Comparison of ENCODE assay signal across 25 cellular contexts in genomic region chr15:69579950-69580618, GRCh38.
A peak's percentile ranks its signal among the peaks of the same experiment; 100 is the strongest.
DNase-seq lines count a peak whose midpoint lies in the region; ATAC-seq and TF ChIP-seq lines count a peak whose summit lies in the region.
"Had no signal": no experiment of that assay in that cellular context is flagged by ENCODE, and none has a peak within 500 bp of the region (broad histone marks: within the 10 kb centered on the region; RNA-seq: fewer than 3 reads in every experiment).

No MANE protein-coding gene starts in this region.

- no peaks in the 10 kb centered on the region for H4K20me1 ChIP-seq in PC-3 (ENCODE audit: low read length)
- no peaks in the 10 kb centered on the region for H4K20me1 ChIP-seq in hepatocyte (ENCODE audit: insufficient read depth, poor library complexity, severe bottlenecking)

- no peaks in the 10 kb centered on the region for H3K36me3 ChIP-seq in PC-3 (ENCODE audit: low read depth, low read length)
- no peaks in the 10 kb centered on the region for H3K36me3 ChIP-seq in hepatocyte (replicated peaks; ENCODE audit: insufficient read depth, low read depth)
- no peaks in the 10 kb centered on the region for H3K36me3 ChIP-seq in CD4-positive, alpha-beta memory T cell (ENCODE audit: insufficient read depth, low read length)
- H3K36me3 ChIP-seq: BLaER1 had no signal

- peak overlapping the region; percentile 64 for H3K4me2 ChIP-seq in PC-3 (ENCODE audit: low read length)
- no peak overlapping the region for H3K4me2 ChIP-seq in hepatocyte

- no peaks in the 10 kb centered on the region for H3F3A ChIP-seq in PC-3 (ENCODE audit: low read length, unreplicated experiment)

- H3K9me3 Mint-ChIP-seq in neural crest cell, result no peaks in the 10 kb centered on the region
- no peaks in the 10 kb centered on the region for H3K9me3 Mint-ChIP-seq in CD4-positive, alpha-beta memory T cell
- H3K9me3 Mint-ChIP-seq: CD8-positive, alpha-beta T cell; HFFc6 had no signal

- H3K9ac ChIP-seq in PC-3 (ENCODE audit: low read length), result peak overlapping the region; percentile 56; the same call in 1 of the 2 replicates
- H3K9ac ChIP-seq: BLaER1, GM23248 had no signal

- ATAC-seq in PC-3 (no peak), GM21825 (IDR thresholded peaks at IDR 0.05; ENCODE audit: unreplicated experiment) (no peak)
- ATAC-seq: CD8-positive, alpha-beta T cell had no signal

- CTCF ChIA-PET in PC-3 (lab: Charles Lee), result no interaction called here
- CTCF ChIA-PET in CD4-positive, alpha-beta memory T cell (lab: Charles Lee; ENCODE audit: partially characterized antibody), result interaction anchor here (1.1 kb wide), 1 partner anchor 882 kb away, joined by 3 read pairs; no protein-coding TSS in a partner anchor

- H3K4me1 ChIP-seq in PC-3 (ENCODE audit: insufficient read depth, low read length) (peaks cover 40% of the 10 kb centered on the region), hepatocyte (ENCODE audit: insufficient read depth) (no peaks in the 10 kb centered on the region)
- peaks cover 17% of the 10 kb centered on the region for H3K4me1 ChIP-seq in CD4-positive, alpha-beta memory T cell (ENCODE audit: insufficient read depth, low read length)

- peak overlapping the region; percentile 90 for H3K27ac ChIP-seq in PC-3 (ENCODE audit: low read length)
- H3K27ac ChIP-seq in hepatocyte, result no peak overlapping the region
- no peak overlapping the region for H3K27ac ChIP-seq in substantia nigra (ENCODE audit: low read depth, low read length, poor library complexity, severe bottlenecking)
- no peak overlapping the region for H3K27ac ChIP-seq in CD4-positive, alpha-beta memory T cell (ENCODE audit: low read depth, low read length)
- H3K27ac ChIP-seq: BLaER1, GM23248 had no signal

- H3K79me2 ChIP-seq in PC-3 (ENCODE audit: low read length), result no peaks in the 10 kb centered on the region
- no peaks in the 10 kb centered on the region for H3K79me2 ChIP-seq in hepatocyte

- H3K9me2 ChIP-seq in PC-3 (replicated peaks; ENCODE audit: low read length), result no peaks in the 10 kb centered on the region
- no peaks in the 10 kb centered on the region for H3K9me2 ChIP-seq in hepatocyte (replicated peaks; ENCODE audit: insufficient read depth)

- peak overlapping the region; percentile 69 for H3K27ac Mint-ChIP-seq in neural crest cell (ENCODE audit: unreplicated experiment)
- H3K27ac Mint-ChIP-seq in CD4-positive, alpha-beta memory T cell, result no peak overlapping the region
- H3K27ac Mint-ChIP-seq: CD8-positive, alpha-beta T cell; H9; HFFc6 had no signal

- H3K27me3 ChIP-seq in PC-3 (ENCODE audit: low read length) (no peaks in the 10 kb centered on the region), hepatocyte (no peaks in the 10 kb centered on the region)
- H3K27me3 ChIP-seq in CD4-positive, alpha-beta memory T cell (ENCODE audit: insufficient read depth, low read length), result no peaks in the 10 kb centered on the region

- no peak for DNase-seq in PC-3
- DNase-seq in hepatocyte (ENCODE audit: low spot score), result peak; percentile 48
- no peak for DNase-seq in neural crest cell (ENCODE audit: low read depth, low spot score)
- no peak for DNase-seq in substantia nigra (lab: John Stamatoyannopoulos, UW)
- DNase-seq in GM20000 (ENCODE audit: low spot score), result no peak
- DNase-seq in CD4-positive, alpha-beta memory T cell, result no peak
- DNase-seq: ACHN; Calu3; CD8-positive, alpha-beta T cell; DMS153; GDM1; GM23248; H9; HFFc6; Karpas-422; MV-4-11; NCI-H1694; NCI-H2081; NCI-H2171; NCI-H345; NCI-H524; NCI-H774; Right ventricle myocardium superior had no signal

- intact Hi-C loops in PC-3 (cut with micrococcal nuclease), result loop anchor here (1.0 to 5.0 kb wide), 4 partner anchors 14 to 517 kb away; partner anchors contain the start of gene TLE3
- intact Hi-C loops in CD4-positive, alpha-beta memory T cell (cut with micrococcal nuclease), result loop anchor here (5.0 kb wide), 2 partner anchors 132 to 632 kb away; no protein-coding TSS in a partner anchor

- 74% methylated on average over 7 of the region's 7 CpGs for WGBS in hepatocyte (ENCODE audit: low lambda C conversion rate, missing lambda C conversion rate)

- no peak overlapping the region for H3K4me3 Mint-ChIP-seq in neural crest cell
- H3K4me3 Mint-ChIP-seq in CD4-positive, alpha-beta memory T cell, result no peak overlapping the region
- H3K4me3 Mint-ChIP-seq: CD8-positive, alpha-beta T cell; H9; HFFc6 had no signal

- H2AFZ ChIP-seq in PC-3 (ENCODE audit: low read length) (no peak overlapping the region), hepatocyte (no peak overlapping the region)
- H2AFZ ChIP-seq: GM23248 had no signal

- peaks cover 34% of the 10 kb centered on the region for H3K4me1 Mint-ChIP-seq in neural crest cell
- H3K4me1 Mint-ChIP-seq in CD4-positive, alpha-beta memory T cell, result peaks cover 10 to 25% (median 19%) of the 10 kb centered on the region in 4 donors

- H3K36me3 Mint-ChIP-seq in neural crest cell (ENCODE audit: low read depth), result no peaks in the 10 kb centered on the region
- no peaks in the 10 kb centered on the region for H3K36me3 Mint-ChIP-seq in CD4-positive, alpha-beta memory T cell
- H3K36me3 Mint-ChIP-seq: CD8-positive, alpha-beta T cell had no signal

- H3K4me3 ChIP-seq in PC-3 (ENCODE audit: low read length) (no peak overlapping the region), hepatocyte (no peak overlapping the region)
- no peak overlapping the region for H3K4me3 ChIP-seq in CD4-positive, alpha-beta memory T cell (ENCODE audit: low read length in 2 of 2)
- H3K4me3 ChIP-seq: BLaER1, GM23248 had no signal

- H3K27me3 Mint-ChIP-seq in neural crest cell (ENCODE audit: low read depth), result peaks cover 45% of the 10 kb centered on the region
- H3K27me3 Mint-ChIP-seq in CD4-positive, alpha-beta memory T cell, result no peaks in the 10 kb centered on the region

- POLR2A ChIA-PET in PC-3 (lab: Charles Lee; ENCODE audit: unreplicated experiment), result no interaction called here
- POLR2A ChIA-PET in CD4-positive, alpha-beta memory T cell (lab: Charles Lee; ENCODE audit: partially characterized antibody), result no interaction called here

- H3K9me3 ChIP-seq in PC-3 (ENCODE audit: low read length), result no peaks in the 10 kb centered on the region
- H3K9me3 ChIP-seq in hepatocyte (ENCODE audit: low read depth), result no peaks in the 10 kb centered on the region
- H3K9me3 ChIP-seq in CD4-positive, alpha-beta memory T cell (ENCODE audit: control insufficient read depth in 1 of 2, low read length in 2 of 2), result no peaks in the 10 kb centered on the region

- no TSS peak for BruUV-seq in PC-3 (replicated peaks; lab: Mats Ljungman, UMichigan)

- TF ChIP-seq CTCF in PC-3 (conservative IDR thresholded peaks at IDR 0.05; ENCODE audit: low read depth, low read length) (no peak), hepatocyte (IDR thresholded peaks at IDR 0.05; ENCODE audit: poor library complexity) (no peak), neural crest cell (conservative IDR thresholded peaks at IDR 0.05) (no peak), GM20000 (IDR thresholded peaks at IDR 0.05; ENCODE audit: extremely low read depth, missing control alignments) (no peak)
